8 cellular contexts compared by ENCODE assay signal in the genomic region with DNA sequence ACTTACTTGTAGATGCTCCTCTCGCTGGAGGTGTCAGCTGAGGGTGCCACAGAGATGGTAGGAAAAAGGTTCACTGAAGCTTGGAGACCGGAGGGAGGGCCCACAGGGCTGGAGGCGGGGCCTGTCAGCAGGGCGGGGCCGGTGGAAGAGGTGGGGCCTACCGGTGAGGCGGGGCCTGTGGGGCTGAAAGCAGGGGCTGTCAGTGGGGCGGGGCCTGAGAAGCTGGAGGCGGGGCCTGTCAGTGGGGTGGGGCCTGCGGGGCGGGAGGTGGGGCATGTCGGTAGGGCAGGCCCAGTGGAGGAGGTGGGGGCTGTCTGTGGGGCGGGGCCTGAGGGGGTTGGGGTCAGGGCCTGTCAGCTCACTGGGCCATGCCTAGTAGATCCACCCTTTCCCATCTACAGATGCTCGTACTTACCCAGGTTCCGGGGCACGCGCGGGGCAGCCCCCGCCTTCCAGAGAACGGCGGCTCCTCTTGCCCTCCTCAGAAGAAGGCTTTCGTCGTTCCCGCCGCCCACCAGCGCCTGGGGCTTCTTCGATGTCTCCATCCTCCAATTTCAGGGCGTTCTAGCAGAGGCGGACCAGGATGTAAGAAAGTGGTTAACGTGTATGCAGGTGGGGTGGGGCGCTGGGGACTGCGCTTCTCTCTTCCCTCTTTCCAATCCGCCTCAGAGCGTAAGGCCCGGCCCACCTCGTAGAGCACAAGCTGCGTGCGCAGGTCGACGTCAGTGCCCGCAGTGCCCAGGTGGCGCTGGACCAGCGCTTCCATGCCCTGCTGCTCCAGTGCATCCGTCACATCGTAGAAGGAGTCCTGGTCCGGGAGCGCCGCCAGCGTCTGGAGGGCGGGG. TPM values are rescaled to one million over a fixed set of nuclear protein-coding genes. Genes with fewer than 3 reads are reported as not detected.
DNase-seq lines count a peak whose midpoint lies in the region; ATAC-seq and TF ChIP-seq lines count a peak whose summit lies in the region.

No MANE protein-coding gene starts in this region.

- peaks cover 44% of the 10 kb centered on the region for H3K36me3 ChIP-seq in fibroblast of lung (ENCODE audit: control insufficient read depth, insufficient read depth, low read length)

- H3K9ac ChIP-seq in fibroblast of lung (ENCODE audit: insufficient read depth, low read length) = no peak overlapping the region

- H4K20me1 ChIP-seq in fibroblast of lung (ENCODE audit: control insufficient read depth, extremely low read depth, insufficient read depth, low read length) = no peaks in the 10 kb centered on the region

- no peak overlapping the region for H3K4me3 ChIP-seq in fibroblast of lung (replicated peaks in 1 of 4; ENCODE audit: control extremely low read depth in 1 of 4, insufficient read depth in 1 of 4, low read depth in 3 of 4, low read length in 4 of 4)

- no peak overlapping the region for H3K4me2 ChIP-seq in fibroblast of lung (ENCODE audit: extremely low read depth, insufficient read depth, low read length)

- no peaks in the 10 kb centered on the region for H3K9me3 ChIP-seq in fibroblast of lung (ENCODE audit: control insufficient read depth, insufficient read depth, low read depth, low read length)

- no peak overlapping the region for H2AFZ ChIP-seq in fibroblast of lung (ENCODE audit: low read length)

- DNase-seq in NCI-H2081 (lab: John Stamatoyannopoulos, UW) (peak; percentile 65 to 66), NCI-H2081 treated with DMSO at 0.1 percent for 48 hours (lab: John Stamatoyannopoulos, UW) (no peak), NCI-H460 (ENCODE audit: extremely low read depth, low read depth) (peak; percentile 75), activated T-cell treated with anti-CD3 and anti-CD28 coated beads for 24 hours (ENCODE audit: low read depth) (peak; percentile 69), fibroblast of lung (ENCODE audit: low read depth in 2 of 2) (peak; percentile 38 to 52), NCI-H526 treated with DMSO at 0.1 percent for 48 hours (lab: John Stamatoyannopoulos, UW) (no peak)
- DNase-seq in stimulated activated CD4-positive, alpha-beta T cell treated with anti-CD3 and anti-CD28 coated beads, Interleukin-15, amount 100 ng/mL, for 24 hours = peak; percentile 82

- no peak for TF ChIP-seq CTCF in fibroblast of lung (conservative IDR thresholded peaks at IDR 0.05 in 1 of 2, IDR thresholded peaks at IDR 0.05 in 1 of 2; ENCODE audit: low read depth in 1 of 2, low read length in 2 of 2)

- peaks cover 18% of the 10 kb centered on the region for H3K79me2 ChIP-seq in fibroblast of lung (ENCODE audit: control insufficient read depth, insufficient read depth, low read length)

- ATAC-seq in GM19395 (IDR thresholded peaks at IDR 0.05; ENCODE audit: unreplicated experiment) = no peak

- no peak overlapping the region for H3K27ac ChIP-seq in fibroblast of lung (ENCODE audit: insufficient read depth, low read length)

- no peaks in the 10 kb centered on the region for H3K27me3 ChIP-seq in fibroblast of lung (ENCODE audit: control insufficient read depth, insufficient read depth, low read length)

- H3K4me1 ChIP-seq in fibroblast of lung (ENCODE audit: control insufficient read depth, extremely low read depth, insufficient read depth, low read length) = peaks cover 19% of the 10 kb centered on the region

RNA-seq across cellular contexts. Expression of a gene that starts 9.8 kb away (rescaled TPM):
- 37.7 and 46.9 TPM in 2 replicates for total RNA-seq in NCI-H460 (2014; rRNA removed; shearing (Covaris generic))
- 71.9 and 74.8 TPM in 2 replicates for polyA plus RNA-seq in NCI-H460 (2014; cell fraction: nucleus; rRNA removed)
- total RNA-seq in fibroblast of lung = 25.7 and 26.3 TPM in 2 replicates
- 43.2 and 53.5 TPM in 2 replicates for polyA plus RNA-seq in fibroblast of lung
- 39.8 and 49.8 TPM in 2 replicates for polyA plus RNA-seq in fibroblast of lung (2012)
- 60.4 and 70.6 TPM in 2 replicates for polyA minus RNA-seq in fibroblast of lung (ENCODE audit: low replicate concordance)

RNA-seq across cellular contexts. Expression of a gene that starts 10.5 kb away (rescaled TPM):
- 22.6 and 30.4 TPM in 2 replicates for total RNA-seq in NCI-H460 (2014; rRNA removed; shearing (Covaris generic))
- polyA plus RNA-seq in NCI-H460 (2014; cell fraction: nucleus; rRNA removed) = 183 and 252 TPM in 2 replicates
- 7.1 and 13.9 TPM in 2 replicates for total RNA-seq in fibroblast of lung
- polyA plus RNA-seq in fibroblast of lung = 25.8 and 32.7 TPM in 2 replicates
- 41.2 and 62.7 TPM in 2 replicates for polyA plus RNA-seq in fibroblast of lung (2012)
- 52.9 and 83.9 TPM in 2 replicates for polyA minus RNA-seq in fibroblast of lung (ENCODE audit: low replicate concordance)

RNA-seq across cellular contexts. Expression of a gene that starts 12.0 kb away (rescaled TPM):
- 0.78 and 0.94 TPM in 2 replicates for total RNA-seq in NCI-H460 (2014; rRNA removed; shearing (Covaris generic))
- 8.1 and 11.1 TPM in 2 replicates for polyA plus RNA-seq in NCI-H460 (2014; cell fraction: nucleus; rRNA removed)
- total RNA-seq in fibroblast of lung = 1.0 and 2.3 TPM in 2 replicates
- polyA plus RNA-seq in fibroblast of lung = 1.9 and 2.0 TPM in 2 replicates
- 1.9 and 2.0 TPM in 2 replicates for polyA plus RNA-seq in fibroblast of lung (2012)
- 0.16 and 3.9 TPM in 2 replicates for polyA minus RNA-seq in fibroblast of lung (ENCODE audit: low replicate concordance)

RNA-seq across cellular contexts. Expression of a gene that starts 37.8 kb away (rescaled TPM):
- 1.1 and 1.5 TPM in 2 replicates for total RNA-seq in NCI-H460 (2014; rRNA removed; shearing (Covaris generic))
- 18.1 and 19.3 TPM in 2 replicates for polyA plus RNA-seq in NCI-H460 (2014; cell fraction: nucleus; rRNA removed)
- total RNA-seq in fibroblast of lung = 0.26 and 0.33 TPM in 2 replicates
- 0.36 and 0.42 TPM in 2 replicates for polyA plus RNA-seq in fibroblast of lung
- polyA plus RNA-seq in fibroblast of lung (2012) = 0.37 and 0.52 TPM in 2 replicates
- polyA minus RNA-seq in fibroblast of lung (ENCODE audit: low replicate concordance) = 0.16 and 0.26 TPM in 2 replicates

RNA-seq across cellular contexts. Expression of a gene that starts 42.6 kb away (rescaled TPM):
- total RNA-seq in NCI-H460 (2014; rRNA removed; shearing (Covaris generic)) = 7.1 and 9.1 TPM in 2 replicates
- polyA plus RNA-seq in NCI-H460 (2014; cell fraction: nucleus; rRNA removed) = 60.7 and 127 TPM in 2 replicates
- total RNA-seq in fibroblast of lung = 23.6 and 37.7 TPM in 2 replicates
- 9.9 and 11.5 TPM in 2 replicates for polyA plus RNA-seq in fibroblast of lung
- polyA plus RNA-seq in fibroblast of lung (2012) = 13.2 and 15.2 TPM in 2 replicates
- polyA minus RNA-seq in fibroblast of lung (ENCODE audit: low replicate concordance) = 71.0 and 99.7 TPM in 2 replicates

Comparison
In these comparisons a context has a peak if more than half of its experiments do, and no peak if none do; other contexts are left out.
1. DNase-seq: peak in NCI-H2081 (2 of 2), NCI-H460 (single experiment), activated T-cell treated with anti-CD3 and anti-CD28 coated beads for 24 hours (single experiment), fibroblast of lung (2 of 2) and stimulated activated CD4-positive, alpha-beta T cell treated with anti-CD3 and anti-CD28 coated beads, Interleukin-15, amount 100 ng/mL, for 24 hours (single experiment); none in NCI-H2081 treated with DMSO at 0.1 percent for 48 hours (single experiment) and NCI-H526 treated with DMSO at 0.1 percent for 48 hours (single experiment).